ENCODE assay signal across 27 cellular contexts in genomic region chr11:13019313-13019712, GRCh38. TPM values are rescaled to one million over a fixed set of nuclear protein-coding genes. Genes with fewer than 3 reads are reported as not detected.
DNase-seq lines count a peak whose midpoint lies in the region; ATAC-seq, FAIRE-seq and TF ChIP-seq lines count a peak whose summit lies in the region.
"Had no signal": no experiment of that assay in that cellular context is flagged by ENCODE, and none has a peak within 500 bp of the region (broad histone marks: within the 10 kb centered on the region; RNA-seq: fewer than 3 reads in every experiment).

No MANE protein-coding gene starts in this region.

- H3K4me2 ChIP-seq in GM12878 (ENCODE audit: control insufficient read depth, insufficient read depth), result no peak overlapping the region
- H3K4me2 ChIP-seq: A549, BLaER1 had no signal

- no peak overlapping the region for H3K4me3 ChIP-seq in GM12878
- H3K4me3 ChIP-seq in A673 (ENCODE audit: low read depth, low read length, poor library complexity, severe bottlenecking), result no peak overlapping the region
- H3K4me3 ChIP-seq: A549, BLaER1 had no signal

- TF ChIP-seq CTCF in GM12878 (IDR thresholded peaks at IDR 0.05 in 2 of 3, conservative IDR thresholded peaks at IDR 0.05 in 1 of 3; ENCODE audit: control insufficient read depth in 2 of 3, extremely low read depth in 1 of 3, insufficient read depth in 1 of 3, low read depth in 3 of 3, low read length in 3 of 3), result no peak
- TF ChIP-seq CTCF in A673 (conservative IDR thresholded peaks at IDR 0.05; ENCODE audit: low read depth, low read length), result no peak

- no peaks in the 10 kb centered on the region for H3K9me3 ChIP-seq in GM12878 (replicated peaks; ENCODE audit: control insufficient read depth, insufficient read depth, low read length)
- H3K9me3 ChIP-seq in A673 (ENCODE audit: low read depth, low read length, poor library complexity, severe bottlenecking), result no peaks in the 10 kb centered on the region
- H3K9me3 ChIP-seq: A549, BE2C, BLaER1 had no signal

- BruUV-seq in GM12878 (replicated peaks; lab: Mats Ljungman, UMichigan) (no TSS peak), A673 (replicated peaks; lab: Mats Ljungman, UMichigan) (no TSS peak)

- no peak for TF ChIP-seq POLR2A in GM12878 (IDR thresholded peaks at IDR 0.05; ENCODE audit: low read depth, low read length)

- intact Hi-C loops in GM12878 (cut with micrococcal nuclease; ENCODE audit: unreplicated experiment) (no loop called here), A673 (cut with micrococcal nuclease; ENCODE audit: unreplicated experiment) (no loop called here)

- CTCF ChIA-PET in GM12878 (lab: Yijun Ruan, JAX) (no interaction called here), A673 (lab: Charles Lee) (no interaction called here)

- POLR2A ChIA-PET in GM12878 (lab: Charles Lee), result no interaction called here
- POLR2A ChIA-PET in A673 (lab: Charles Lee; ENCODE audit: low non-redundant PET), result no interaction called here

- H4K20me1 ChIP-seq in GM12878 (ENCODE audit: control insufficient read depth, insufficient read depth), result no peaks in the 10 kb centered on the region
- H4K20me1 ChIP-seq: BLaER1 had no signal

- RAD21 ChIA-PET in GM12878 (lab: Charles Lee; ENCODE audit: unreplicated experiment), result no interaction called here

- SMC1A ChIA-PET in GM12878 (lab: Charles Lee; ENCODE audit: uncharacterized antibody, unreplicated experiment), result no interaction called here

- H3K79me2 ChIP-seq in GM12878 (ENCODE audit: control insufficient read depth, insufficient read depth, low read length), result no peaks in the 10 kb centered on the region

- H3K9ac ChIP-seq in GM12878 (ENCODE audit: control insufficient read depth, insufficient read depth, low read length), result no peak overlapping the region
- H3K9ac ChIP-seq: BLaER1 had no signal

- WGBS in GM12878 (ENCODE audit: insufficient coverage, insufficient replicate concordance, low lambda C conversion rate, missing lambda C conversion rate), result 46% methylated on average over 4 of the region's 4 CpGs

- H3K27me3 ChIP-seq in GM12878 (replicated peaks in 1 of 2; ENCODE audit: control insufficient read depth in 2 of 2, insufficient read depth in 2 of 2, low read length in 1 of 2), result no peaks in the 10 kb centered on the region
- peaks cover 81% of the 10 kb centered on the region for H3K27me3 ChIP-seq in A673 (replicated peaks; ENCODE audit: insufficient read depth, low read depth, low read length, poor library complexity)
- H3K27me3 ChIP-seq: BE2C, BLaER1 had no signal

- no peak for TF ChIP-seq RAD21 in GM12878 (IDR thresholded peaks at IDR 0.05; ENCODE audit: insufficient read depth, low read depth, low read length)

- H3K36me3 ChIP-seq in GM12878 (ENCODE audit: control insufficient read depth in 2 of 2, insufficient read depth in 2 of 2, low read length in 1 of 2) (no peaks in the 10 kb centered on the region), A673 (ENCODE audit: insufficient read depth, low read length, poor library complexity, severe bottlenecking) (no peaks in the 10 kb centered on the region)
- H3K36me3 ChIP-seq: BE2C, BLaER1 had no signal

- no peak overlapping the region for H3K27ac ChIP-seq in GM12878 (ENCODE audit: control insufficient read depth, insufficient read depth)
- H3K27ac ChIP-seq in A673 (ENCODE audit: low read depth, low read length, poor library complexity, severe bottlenecking), result no peak overlapping the region
- H3K27ac ChIP-seq: 22Rv1, A549, BLaER1 had no signal

- H3K4me1 ChIP-seq in GM12878 (ENCODE audit: control insufficient read depth, insufficient read depth, low read length) (no peaks in the 10 kb centered on the region), A673 (ENCODE audit: insufficient read depth, low read length, poor library complexity, severe bottlenecking) (no peaks in the 10 kb centered on the region)
- H3K4me1 ChIP-seq: BE2C had no signal

- ATAC-seq in GM12878, result peak; percentile 54
- no peak for ATAC-seq in GM19328 (IDR thresholded peaks at IDR 0.05; ENCODE audit: unreplicated experiment)
- ATAC-seq in GM19467 (IDR thresholded peaks at IDR 0.05; ENCODE audit: unreplicated experiment), result no peak
- ATAC-seq: A549 had no signal

- in situ Hi-C loops in Caki2 (cut with HindIII; ENCODE audit: low pct_unique_long_range_greater_than_20kb, low sequenced_read_pairs), result no loop called here
- in situ Hi-C loops in GM12878 (cut with MboI), result no loop called here

- DNase-seq in Caki2 (ENCODE audit: low read depth) (peak; percentile 51), GM12878 (ENCODE audit: low read depth, low spot score) (no peak), kidney tubule cell (ENCODE audit: low spot score) (peak; percentile 9), A673 (ENCODE audit: low spot score) (no peak)
- DNase-seq: ACHN; BE2C; C1 segment of cervical spinal cord; Calu3; CD4-positive, alpha-beta memory T cell; CD4-positive, CD25-positive, alpha-beta regulatory T cell; CD8-positive, alpha-beta memory T cell; COR-L47; DMS79 treated with DMSO at 0.1 percent for 48 hours; GF-D8 had no signal

- FAIRE-seq in GM12878 (lab: Jason Lieb, UNC), result no peak
- FAIRE-seq: A549, D721Med, G401.6, GM12892, GM18507, GM19239 had no signal

- no peak for TF ChIP-seq EP300 in GM12878 (IDR thresholded peaks at IDR 0.05; ENCODE audit: borderline replicate concordance in 1 of 2, control insufficient read depth in 1 of 2, low read depth in 2 of 2, low read length in 2 of 2)

- H2AFZ ChIP-seq in GM12878 (ENCODE audit: control insufficient read depth, low read depth, low read length), result no peak overlapping the region

TF ChIP-seq in GM12878, 131 proteins besides CTCF, POLR2A, EP300 and RAD21:
- TF ChIP-seq LARP7 (IDR thresholded peaks at IDR 0.05), result no peak
- TF ChIP-seq CBFB (IDR thresholded peaks at IDR 0.05; ENCODE audit: low read depth), result no peak
- TF ChIP-seq ELK1 (IDR thresholded peaks at IDR 0.05; ENCODE audit: low read depth, low read length), result no peak
- no peak for TF ChIP-seq ATF2 (IDR thresholded peaks at IDR 0.05; ENCODE audit: low read length)
- no peak for TF ChIP-seq IRF4 (IDR thresholded peaks at IDR 0.05; ENCODE audit: low read depth, low read length)
- TF ChIP-seq MYC (IDR thresholded peaks at IDR 0.05; ENCODE audit: insufficient read depth, insufficient read length, insufficient replicate concordance, low read length, severe bottlenecking), result no peak
- TF ChIP-seq HDAC2 (IDR thresholded peaks at IDR 0.05), result no peak
- TF ChIP-seq KAT2A (conservative IDR thresholded peaks at IDR 0.05; ENCODE audit: control insufficient read depth, low read depth, low read length), result no peak
- TF ChIP-seq RFX5 (IDR thresholded peaks at IDR 0.05; ENCODE audit: low read depth, low read length), result no peak
- no peak for TF ChIP-seq ZNF274 (IDR thresholded peaks at IDR 0.05; ENCODE audit: insufficient read depth, insufficient read length)
- no peak for TF ChIP-seq RBBP5 (conservative IDR thresholded peaks at IDR 0.05)
- TF ChIP-seq SREBF2 (IDR thresholded peaks at IDR 0.05; ENCODE audit: low read length), result no peak

RNA-seq across cellular contexts. Expression of gene RASSF10, which starts 10.2 kb away (rescaled TPM):
- 36.0 and 37.3 TPM in 2 replicates for total RNA-seq in Caki2 (2014; rRNA removed; shearing (Covaris generic); ENCODE audit: low replicate concordance)
- total RNA-seq in GM12878 (2013; cell fraction: nucleolus; rRNA removed), result not detected in 2 replicates
- 0.05 and 0.23 TPM in 2 replicates for total RNA-seq in GM12878 (2014; rRNA removed)
- total RNA-seq in GM12878 (2014; rRNA removed; fragmentation: Illumina TruSeq; extraction: Trizol), result 0.05 TPM in 1 of 2 replicates, not detected in the other
- total RNA-seq in GM12878 (2021), result 0.10 and 0.11 TPM in 2 replicates
- not detected for polyA plus RNA-seq in GM12878 (2011; ENCODE audit: low read depth)
- polyA plus RNA-seq in GM12878 (2011; rRNA removed), result 0.03 and 0.04 TPM in 2 replicates
- not detected in 2 replicates for polyA plus RNA-seq in GM12878 (2011; cell fraction: cytosol; rRNA removed)
- polyA plus RNA-seq in GM12878 (2011; cell fraction: nucleus; rRNA removed), result 0.04 TPM in 1 of 2 replicates, not detected in the other
- polyA plus RNA-seq in GM12878 (2012), result not detected in 2 replicates
- polyA plus RNA-seq in GM12878 (2014; fragmentation: Illumina TruSeq; extraction: Trizol), result 0.06 TPM in 1 of 2 replicates, not detected in the other
- polyA plus RNA-seq in GM12878 (2014; fragmentation: Nextera tagmentation; extraction: Ambion mirVana), result not detected
- 0.08 TPM in 2 replicates for polyA plus RNA-seq in GM12878 (2014; rRNA removed)
- not detected for polyA plus RNA-seq in GM12878 (2016; fragmentation: Nextera tagmentation; extraction: Ambion mirVana)
- 0.10 TPM in 1 of 2 replicates, not detected in the other for polyA minus RNA-seq in GM12878 (2011; rRNA and poly(A)+ RNA removed)
- not detected in 2 replicates for polyA minus RNA-seq in GM12878 (2011; cell fraction: cytosol; rRNA and poly(A)+ RNA removed)
- polyA minus RNA-seq in GM12878 (2011; cell fraction: nucleus; rRNA and poly(A)+ RNA removed), result 0.24 and 0.38 TPM in 2 replicates
- 0.15 TPM in 1 of 2 replicates, not detected in the other for total RNA-seq in A673 (2021)
- total RNA-seq: A172; CD4-positive, alpha-beta memory T cell; CD4-positive, CD25-positive, alpha-beta regulatory T cell; CD8-positive, alpha-beta memory T cell had no signal
- polyA plus RNA-seq: AG04450; CD14-positive monocyte; CD4-positive, alpha-beta memory T cell; CD4-positive, CD25-positive, alpha-beta regulatory T cell; CD8-positive, alpha-beta memory T cell had no signal

Comparison
In these comparisons a context has a peak if more than half of its experiments do, and no peak if none do; other contexts are left out.
1. DNase-seq: peak in Caki2 (single experiment) and kidney tubule cell (single experiment); none in GM12878 (single experiment) and A673 (single experiment).
2. RNA of gene RASSF10, which starts 10.2 kb away (total RNA-seq): 36.0 to 37.3 TPM in Caki2; 0.15 TPM in A673 and 0.05 to 0.23 TPM in GM12878; every median in the first group is over 10 times any median in the second.